1 cellular context compared by ENCODE assay signal in the genomic region with DNA sequence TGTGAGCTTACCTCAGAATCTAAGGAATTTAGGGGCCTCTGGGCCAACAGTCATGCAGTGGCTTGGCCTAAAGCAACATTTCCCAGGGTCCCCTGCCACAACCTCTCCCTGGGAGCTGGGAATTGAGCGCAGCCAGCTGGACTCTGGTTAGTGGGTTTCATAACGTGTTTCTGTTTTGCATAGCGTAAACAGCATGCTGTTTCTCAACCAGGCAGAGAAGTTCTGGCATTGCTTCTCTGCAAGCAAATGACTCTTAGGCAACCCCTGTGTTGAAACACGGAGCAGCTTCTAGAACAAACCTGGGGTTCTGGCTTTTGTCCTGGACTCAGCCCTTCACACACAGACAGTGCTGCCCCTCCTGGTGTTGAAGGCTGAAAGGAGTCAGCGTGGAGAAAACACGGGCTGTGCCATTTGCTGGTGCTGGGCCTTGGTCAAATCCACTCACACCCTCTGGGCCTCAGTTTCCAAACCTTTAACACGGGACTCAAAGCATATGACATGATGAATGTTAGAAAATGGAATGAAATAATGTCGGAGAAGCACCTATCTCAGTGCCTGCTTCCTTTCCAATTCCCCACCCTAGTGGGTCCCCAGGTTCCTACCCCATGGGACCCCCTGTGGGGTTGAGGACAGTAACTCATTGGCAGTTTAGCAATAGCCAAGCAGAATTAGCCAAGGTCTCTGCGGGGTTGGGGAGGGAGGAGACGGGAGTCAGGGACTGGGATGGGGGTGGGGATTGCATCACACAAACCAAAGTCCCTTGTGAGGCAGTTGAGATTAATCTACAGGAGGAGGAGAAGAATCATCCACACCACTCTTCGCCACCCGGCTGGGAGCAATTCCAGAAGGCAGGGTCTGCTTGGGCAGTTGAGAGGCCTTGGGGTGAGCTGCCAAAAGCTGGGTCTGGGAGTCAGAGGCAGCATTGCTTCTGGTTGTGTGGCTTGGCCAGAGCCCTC.
TF ChIP-seq lines count a peak whose summit lies in the region.

No MANE protein-coding gene starts in this region.

TF ChIP-seq in GM23338, 12 proteins besides CTCF, POLR2A, EP300 and RAD21:
- no peak for TF ChIP-seq ETS1 (IDR thresholded peaks at IDR 0.05)
- TF ChIP-seq ZNF462 (CRISPR knock-in tag; IDR thresholded peaks at IDR 0.05) = no peak
- TF ChIP-seq STAT1 (IDR thresholded peaks at IDR 0.05; ENCODE audit: unreplicated experiment) = no peak
- TF ChIP-seq CREB1 (CRISPR knock-in tag; IDR thresholded peaks at IDR 0.05; ENCODE audit: low read depth) = no peak
- TF ChIP-seq JUNB (IDR thresholded peaks at IDR 0.05; ENCODE audit: unreplicated experiment) = no peak
- no peak for TF ChIP-seq POLR2AphosphoS5 (IDR thresholded peaks at IDR 0.05; ENCODE audit: low read depth)
- TF ChIP-seq NANOG (IDR thresholded peaks at IDR 0.05; ENCODE audit: borderline replicate concordance) = no peak
- no peak for TF ChIP-seq ZNF114 (CRISPR knock-in tag; IDR thresholded peaks at IDR 0.05)
- TF ChIP-seq EZH2phosphoT487 (IDR thresholded peaks at IDR 0.05; ENCODE audit: unreplicated experiment) = no peak
